ENCODE assay signal across 1 cellular context in the genomic region with DNA sequence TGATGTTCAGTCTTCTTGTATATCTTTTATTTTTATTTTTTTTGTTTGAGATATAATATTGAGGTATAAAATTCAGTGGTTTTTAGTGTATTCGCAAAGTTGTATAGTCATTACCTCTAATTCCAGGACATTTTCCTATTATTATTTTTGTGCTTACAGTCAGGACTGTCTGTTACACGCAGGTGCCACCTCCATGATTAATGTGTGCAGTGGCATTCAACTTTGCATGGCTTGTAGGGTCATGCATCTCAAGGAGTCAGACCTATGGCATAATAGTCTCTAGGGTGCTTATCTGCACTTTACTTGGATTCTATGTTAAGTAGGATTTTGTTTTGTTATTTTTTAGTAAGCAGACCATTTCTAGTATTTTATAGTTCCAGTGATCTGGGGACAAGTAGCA.
TF ChIP-seq lines count a peak whose summit lies in the region.

No MANE protein-coding gene starts in this region.

TF ChIP-seq in H1, 55 proteins besides CTCF, POLR2A, EP300 and RAD21:
- no peak for TF ChIP-seq GTF2F1 (IDR thresholded peaks at IDR 0.05; ENCODE audit: borderline replicate concordance, low read depth, low read length)
- TF ChIP-seq POLR2AphosphoS5 (IDR thresholded peaks at IDR 0.05; ENCODE audit: low read depth, low read length) = no peak
- no peak for TF ChIP-seq TAF1 (IDR thresholded peaks at IDR 0.05; ENCODE audit: low read depth, low read length)
- TF ChIP-seq ASH2L (IDR thresholded peaks at IDR 0.05; ENCODE audit: low read length) = no peak
- TF ChIP-seq PHF8 (conservative IDR thresholded peaks at IDR 0.05; ENCODE audit: low read depth, low read length) = no peak
- no peak for TF ChIP-seq CHD7 (IDR thresholded peaks at IDR 0.05; ENCODE audit: insufficient replicate concordance, low read length)
- no peak for TF ChIP-seq POU5F1 (IDR thresholded peaks at IDR 0.05; ENCODE audit: low read depth, low read length)
TF ChIP-seq in H1: peak in this region for 0.
